20 cellular contexts compared by ENCODE assay signal in the genomic region with DNA sequence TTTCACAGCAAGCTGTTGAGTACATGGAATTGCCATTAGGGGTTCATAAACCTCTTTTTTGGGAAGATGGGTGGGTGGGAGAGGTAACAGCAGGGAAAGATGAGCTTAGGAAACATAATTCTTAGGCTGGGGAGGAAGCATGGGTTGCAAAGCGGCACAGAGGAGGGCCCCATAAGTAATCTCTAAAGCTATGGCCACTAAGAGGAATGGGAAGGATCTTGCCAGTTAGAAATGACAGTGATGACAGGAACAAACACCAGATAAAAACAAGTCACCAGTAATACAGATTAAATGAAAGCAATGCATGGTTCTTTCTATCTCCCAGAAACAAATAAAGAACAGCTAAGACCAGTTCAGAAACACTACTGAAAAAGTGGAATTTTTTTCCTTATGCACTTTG. TPM values are rescaled to one million over a fixed set of nuclear protein-coding genes. Genes with fewer than 3 reads are reported as not detected.
DNase-seq lines count a peak whose midpoint lies in the region; ATAC-seq, FAIRE-seq and TF ChIP-seq lines count a peak whose summit lies in the region.
"Had no signal": no experiment of that assay in that cellular context is flagged by ENCODE, and none has a peak within 500 bp of the region (broad histone marks: within the 10 kb centered on the region; RNA-seq: fewer than 3 reads in every experiment).

No MANE protein-coding gene starts in this region.

- intact Hi-C loops in left cardiac atrium (cut with DNase I): no loop called here
- intact Hi-C loops in right cardiac atrium (cut with DNase I): no loop called here
- intact Hi-C loops in K562 (cut with micrococcal nuclease): no loop called here

- POLR2A ChIA-PET in K562 (lab: Yijun Ruan, JAX): interaction anchor here (1.8 kb wide), 1 partner anchor 14 kb away, joined by 5 read pairs; no protein-coding TSS in a partner anchor

- H3K9me3 ChIP-seq in right cardiac atrium (ENCODE audit: control insufficient read depth, low read length) (no peaks in the 10 kb centered on the region), BLaER1 (no peaks in the 10 kb centered on the region), K562 (replicated peaks; ENCODE audit: control insufficient read depth, insufficient read depth, low read depth, low read length) (no peaks in the 10 kb centered on the region)
- H3K9me3 ChIP-seq: BLaER1 treated with 17β-estradiol and CSF1 and Interleukin-3, amounts not matched to agents 10 nM and 100 nM had no signal

- no peak for TF ChIP-seq POLR2A in K562 (conservative IDR thresholded peaks at IDR 0.05)

- H3K79me2 ChIP-seq in K562 (ENCODE audit: control insufficient read depth, insufficient read depth, low read length): no peaks in the 10 kb centered on the region

- TF ChIP-seq EP300 in K562 (IDR thresholded peaks at IDR 0.05; ENCODE audit: low read length): no peak

- peak; percentile 47 to 61 for ATAC-seq in left cardiac atrium
- ATAC-seq in right cardiac atrium: no peak
- no peak for ATAC-seq in K562
- ATAC-seq in GM18517 (IDR thresholded peaks at IDR 0.05; ENCODE audit: unreplicated experiment): no peak
- ATAC-seq: GM23338, HCT116 had no signal

- H3K36me3 ChIP-seq in BLaER1 (no peaks in the 10 kb centered on the region), K562 (ENCODE audit: control insufficient read depth, insufficient read depth, low read length) (no peaks in the 10 kb centered on the region)
- H3K36me3 ChIP-seq: BLaER1 treated with 17β-estradiol and CSF1 and Interleukin-3, amounts not matched to agents 10 nM and 100 nM had no signal

- TF ChIP-seq RAD21 in K562 (CRISPR knock-in tag; conservative IDR thresholded peaks at IDR 0.05 in 1 of 2, IDR thresholded peaks at IDR 0.05 in 1 of 2): no peak

- no peak for FAIRE-seq in K562 (lab: Jason Lieb, UNC)
- FAIRE-seq: D721Med, GM12878 had no signal

- no peak overlapping the region for H2AFZ ChIP-seq in K562 (ENCODE audit: low read depth, low read length)
- H2AFZ ChIP-seq: GM23338 had no signal

- TF ChIP-seq CTCF in K562 (IDR thresholded peaks at IDR 0.05 in 2 of 3, conservative IDR thresholded peaks at IDR 0.05 in 1 of 3; ENCODE audit: insufficient read depth in 2 of 3, low read depth in 1 of 3, low read length in 3 of 3): no peak

- no peaks in the 10 kb centered on the region for H4K20me1 ChIP-seq in BLaER1
- no peaks in the 10 kb centered on the region for H4K20me1 ChIP-seq in K562 (replicated peaks; ENCODE audit: control insufficient read depth, insufficient read depth, low read length)
- H4K20me1 ChIP-seq: BLaER1 treated with 17β-estradiol and CSF1 and Interleukin-3, amounts not matched to agents 10 nM and 100 nM had no signal

- 44% methylated on average over 1 of the region's 1 CpG for WGBS in right cardiac atrium
- whole genome bisulfite sequencing in K562 (ENCODE audit: insufficient coverage, low coverage, missing lambda C conversion rate): 11% methylated on average over 1 of the region's 1 CpG

- H3K4me1 ChIP-seq in right cardiac atrium (ENCODE audit: control insufficient read depth, insufficient read depth, low read length): no peaks in the 10 kb centered on the region
- H3K4me1 ChIP-seq in BLaER1: peaks cover 10% of the 10 kb centered on the region
- H3K4me1 ChIP-seq in K562 (replicated peaks in 1 of 2; ENCODE audit: control insufficient read depth in 2 of 2, insufficient read depth in 2 of 2, low read length in 2 of 2): no peaks in the 10 kb centered on the region

- H3K27me3 ChIP-seq in right cardiac atrium (ENCODE audit: control insufficient read depth, insufficient read depth): no peaks in the 10 kb centered on the region
- no peaks in the 10 kb centered on the region for H3K27me3 ChIP-seq in BLaER1
- H3K27me3 ChIP-seq in K562 (ENCODE audit: control insufficient read depth in 2 of 2, insufficient read depth in 2 of 2, low read length in 2 of 2): peaks cover 38 to 47% of the 10 kb centered on the region in 2 experiments; a peak in 4 of 5 replicates
- H3K27me3 ChIP-seq: BLaER1 treated with 17β-estradiol and CSF1 and Interleukin-3, amounts not matched to agents 10 nM and 100 nM had no signal

- H3K4me2 ChIP-seq in BLaER1 (peak overlapping the region; percentile 58), K562 (ENCODE audit: insufficient read depth, low read length) (no peak overlapping the region)
- H3K4me2 ChIP-seq: GM23338 had no signal

- in situ Hi-C loops in K562 (cut with MboI): no loop called here

- CTCF ChIA-PET in K562 (lab: Yijun Ruan, JAX; ENCODE audit: low intra/inter-chr PET ratio): no interaction called here

- no peaks in the 10 kb centered on the region for H3K9me1 ChIP-seq in K562 (ENCODE audit: control insufficient read depth, insufficient read depth, low read length)

- no peak overlapping the region for H3K9ac ChIP-seq in BLaER1
- no peak overlapping the region for H3K9ac ChIP-seq in K562 (ENCODE audit: insufficient read depth in 1 of 2, low read depth in 2 of 2, low read length in 2 of 2)
- H3K9ac ChIP-seq: BLaER1 treated with 17β-estradiol and CSF1 and Interleukin-3, amounts not matched to agents 10 nM and 100 nM had no signal

- BruUV-seq in K562 (replicated peaks; lab: Mats Ljungman, UMichigan): no TSS peak

- no peak overlapping the region for H3K4me3 ChIP-seq in right cardiac atrium (ENCODE audit: low read length)
- no peak overlapping the region for H3K4me3 ChIP-seq in BLaER1
- no peak overlapping the region for H3K4me3 ChIP-seq in K562
- H3K4me3 ChIP-seq: BLaER1 treated with 17β-estradiol and CSF1 and Interleukin-3, amounts not matched to agents 10 nM and 100 nM; GM12878; GM23338 had no signal

- DNase-seq in left cardiac atrium: no peak
- DNase-seq in right cardiac atrium: no peak
- DNase-seq in K562 (ENCODE audit: extremely low read depth in 1 of 4, low spot score in 3 of 4): no peak
- no peak for DNase-seq in stimulated activated CD4-positive, alpha-beta T cell treated with anti-CD3 and anti-CD28 coated beads, Interleukin-15, amount 100 ng/mL, for 24 hours
- DNase-seq: CD4-positive, alpha-beta T cell; CD8-positive, alpha-beta memory T cell; DMS 273 treated with DMSO at 0.1 percent for 48 hours; DMS79; EL; GDM1; H9 had no signal

- H3K27ac ChIP-seq in right cardiac atrium (ENCODE audit: low read length) (no peak overlapping the region), BLaER1 (no peak overlapping the region), K562 (ENCODE audit: extremely low read depth, low read depth, low read length) (no peak overlapping the region)
- H3K27ac ChIP-seq: BLaER1 treated with 17β-estradiol and CSF1 and Interleukin-3, amounts not matched to agents 10 nM and 100 nM had no signal

RNA-seq across cellular contexts. Expression of a gene that starts 31.0 kb away (rescaled TPM):
- total RNA-seq in left cardiac atrium (10 to 100 TPM; 39.9 to 58.4 TPM), right cardiac atrium (10 to 100 TPM; 32.1 to 49.0 (median 41.3) TPM), K562 (2014; rRNA removed) (90.3 and 96.8 TPM in 2 replicates), K562 (2014; rRNA removed; fragmentation: Illumina TruSeq; extraction: Trizol) (136 and 140 TPM in 2 replicates), K562 (2015; rRNA removed; fragmentation: Illumina TruSeq; extraction: Trizol) (112 and 120 TPM in 2 replicates), K562 (2021) (99.5 and 105 TPM in 2 replicates)
- polyA plus RNA-seq in right cardiac atrium (18.3 TPM), K562 (2011; rRNA removed) (83.6 and 96.0 TPM in 2 replicates), K562 (2014; fragmentation: Illumina TruSeq; extraction: Trizol) (91.7 and 101 TPM in 2 replicates), K562 (2014; fragmentation: Nextera tagmentation; extraction: Ambion mirVana) (100 to 1,000 TPM; 156 to 186 TPM), K562 (2014; rRNA removed) (77.0 and 81.2 TPM in 2 replicates)
- total RNA-seq in K562 (2011; cell fraction: chromatin; rRNA removed; ENCODE audit: low replicate concordance): 17.7 and 24.8 TPM in 2 replicates
- total RNA-seq in K562 (2011; cell fraction: nucleolus; rRNA removed): 16.8 and 22.2 TPM in 2 replicates
- 28.7 and 35.0 TPM in 2 replicates for total RNA-seq in K562 (2011; cell fraction: nucleoplasm; rRNA removed)
- 20.1 and 42.7 TPM in 2 replicates for polyA plus RNA-seq in K562 (2011; cell fraction: cytosol; rRNA removed)
- polyA plus RNA-seq in K562 (2011; cell fraction: nucleus; rRNA removed): 74.4 and 76.8 TPM in 2 replicates
- 58.3 and 91.4 TPM in 2 replicates for polyA plus RNA-seq in K562 (2012)
- polyA minus RNA-seq in K562 (2011; rRNA and poly(A)+ RNA removed): 151 and 154 TPM in 2 replicates
- polyA minus RNA-seq in K562 (2011; cell fraction: cytosol; rRNA and poly(A)+ RNA removed): 93.2 and 97.4 TPM in 2 replicates
- polyA minus RNA-seq in K562 (2011; cell fraction: nucleus; rRNA and poly(A)+ RNA removed): 28.1 and 43.1 TPM in 2 replicates

RNA-seq across cellular contexts. Expression of a gene that starts 41.4 kb away (rescaled TPM):
- 100 to 1,000 TPM; 122 to 125 TPM for total RNA-seq in left cardiac atrium
- total RNA-seq in right cardiac atrium: 100 to 1,000 TPM; 109 to 131 (median 121) TPM
- 131 TPM for polyA plus RNA-seq in right cardiac atrium
- 19.6 and 60.1 TPM in 2 replicates for total RNA-seq in K562 (2011; cell fraction: chromatin; rRNA removed; ENCODE audit: low replicate concordance)
- 23.8 and 27.5 TPM in 2 replicates for total RNA-seq in K562 (2011; cell fraction: nucleolus; rRNA removed)
- 49.5 and 88.6 TPM in 2 replicates for total RNA-seq in K562 (2011; cell fraction: nucleoplasm; rRNA removed)
- 49.4 and 64.1 TPM in 2 replicates for total RNA-seq in K562 (2014; rRNA removed)
- total RNA-seq in K562 (2014; rRNA removed; fragmentation: Illumina TruSeq; extraction: Trizol): 113 and 123 TPM in 2 replicates
- 98.7 and 109 TPM in 2 replicates for total RNA-seq in K562 (2015; rRNA removed; fragmentation: Illumina TruSeq; extraction: Trizol)
- total RNA-seq in K562 (2021): 125 and 146 TPM in 2 replicates
- polyA plus RNA-seq in K562 (2011; rRNA removed): 140 and 167 TPM in 2 replicates
- polyA plus RNA-seq in K562 (2011; cell fraction: cytosol; rRNA removed): 16.9 and 37.2 TPM in 2 replicates
- 32.8 and 51.1 TPM in 2 replicates for polyA plus RNA-seq in K562 (2011; cell fraction: nucleus; rRNA removed)
- 66.6 and 187 TPM in 2 replicates for polyA plus RNA-seq in K562 (2012)
- 60.3 and 67.7 TPM in 2 replicates for polyA plus RNA-seq in K562 (2014; fragmentation: Illumina TruSeq; extraction: Trizol)
- polyA plus RNA-seq in K562 (2014; fragmentation: Nextera tagmentation; extraction: Ambion mirVana): 100 to 1,000 TPM; 161 to 162 TPM
- polyA plus RNA-seq in K562 (2014; rRNA removed): 109 and 117 TPM in 2 replicates
- 36.3 and 47.6 TPM in 2 replicates for polyA minus RNA-seq in K562 (2011; rRNA and poly(A)+ RNA removed)
- 19.7 and 24.7 TPM in 2 replicates for polyA minus RNA-seq in K562 (2011; cell fraction: cytosol; rRNA and poly(A)+ RNA removed)
- polyA minus RNA-seq in K562 (2011; cell fraction: nucleus; rRNA and poly(A)+ RNA removed): 53.0 and 99.3 TPM in 2 replicates

RNA-seq across cellular contexts. Expression of a gene that starts 54.4 kb away (rescaled TPM):
- total RNA-seq in left cardiac atrium (under 1 TPM; 0.15 to 0.37 TPM), right cardiac atrium (under 1 TPM in 3 of 4 donors, not detected in 1; 0.11 to 0.17 (median 0.12) TPM), K562 (2014; rRNA removed) (1.7 and 2.1 TPM in 2 replicates), K562 (2014; rRNA removed; fragmentation: Illumina TruSeq; extraction: Trizol) (2.3 and 2.8 TPM in 2 replicates), K562 (2015; rRNA removed; fragmentation: Illumina TruSeq; extraction: Trizol) (2.0 and 2.4 TPM in 2 replicates), K562 (2021) (1.9 and 3.9 TPM in 2 replicates)
- polyA plus RNA-seq in right cardiac atrium (0.09 TPM), K562 (2011; rRNA removed) (1.1 and 3.6 TPM in 2 replicates), K562 (2014; fragmentation: Illumina TruSeq; extraction: Trizol) (3.1 and 4.1 TPM in 2 replicates), K562 (2014; fragmentation: Nextera tagmentation; extraction: Ambion mirVana) (1 to 10 TPM; 1.5 to 1.6 TPM), K562 (2014; rRNA removed) (1.9 and 3.0 TPM in 2 replicates)
- 1.4 and 3.2 TPM in 2 replicates for total RNA-seq in K562 (2011; cell fraction: chromatin; rRNA removed; ENCODE audit: low replicate concordance)
- 1.7 and 2.1 TPM in 2 replicates for total RNA-seq in K562 (2011; cell fraction: nucleolus; rRNA removed)
- total RNA-seq in K562 (2011; cell fraction: nucleoplasm; rRNA removed): 2.0 and 2.8 TPM in 2 replicates
- polyA plus RNA-seq in K562 (2011; cell fraction: cytosol; rRNA removed): 0.69 and 3.4 TPM in 2 replicates
- polyA plus RNA-seq in K562 (2011; cell fraction: nucleus; rRNA removed): 0.51 and 1.8 TPM in 2 replicates
- 2.3 and 3.8 TPM in 2 replicates for polyA plus RNA-seq in K562 (2012)
- 1.6 and 4.3 TPM in 2 replicates for polyA minus RNA-seq in K562 (2011; rRNA and poly(A)+ RNA removed)
- polyA minus RNA-seq in K562 (2011; cell fraction: cytosol; rRNA and poly(A)+ RNA removed): 0.64 and 1.7 TPM in 2 replicates
- polyA minus RNA-seq in K562 (2011; cell fraction: nucleus; rRNA and poly(A)+ RNA removed): 0.89 and 1.3 TPM in 2 replicates
- total RNA-seq: CD8-positive, alpha-beta memory T cell; GM23338; H4; H9 had no signal
- polyA plus RNA-seq: AG04450, GM23338 had no signal

Comparison
In these comparisons a context has a peak if more than half of its experiments do, and no peak if none do; other contexts are left out.
1. ATAC-seq: peak in left cardiac atrium (2 of 2); none in right cardiac atrium (0 of 2), K562 (single experiment) and GM18517 (single experiment).